ENCODE assay signal across 8 cellular contexts in the genomic region with DNA sequence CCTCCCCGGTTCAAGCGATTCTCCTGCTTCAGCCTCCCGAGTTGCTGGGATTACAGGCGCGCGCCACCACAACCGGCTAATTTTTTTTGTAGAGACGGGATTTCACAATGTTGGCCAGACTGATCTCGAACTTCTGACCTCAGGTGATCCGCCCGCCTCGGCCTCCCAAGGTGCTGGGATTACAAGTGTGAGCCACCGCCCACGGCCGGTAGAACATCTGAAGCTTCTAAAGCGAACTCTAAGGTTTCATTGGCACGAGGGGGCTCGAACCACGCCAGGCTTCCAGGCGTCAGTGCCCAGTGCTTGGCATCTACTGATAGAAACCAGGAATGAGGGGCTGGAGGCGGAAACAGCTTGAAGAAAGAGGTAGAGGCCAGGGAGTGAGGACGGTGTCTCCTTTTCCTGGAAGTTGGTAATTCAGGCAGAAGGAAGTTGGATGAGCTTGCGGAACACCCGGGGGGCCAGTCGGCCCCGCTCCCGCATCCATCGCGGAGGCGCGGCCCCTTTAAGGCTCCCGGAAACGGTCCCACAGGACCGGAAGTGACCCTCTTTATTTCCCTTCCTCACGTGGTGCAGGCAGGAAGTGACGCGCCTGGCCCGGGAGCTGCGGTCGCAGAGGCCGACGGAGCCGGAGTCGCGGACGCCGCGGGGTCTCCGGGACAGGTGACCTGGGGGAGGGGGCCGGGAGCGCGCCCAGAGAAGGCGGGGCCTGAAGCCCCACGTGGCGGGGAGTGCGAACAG. TPM values are rescaled to one million over a fixed set of nuclear protein-coding genes. Genes with fewer than 3 reads are reported as not detected.
DNase-seq lines count a peak whose midpoint lies in the region; ATAC-seq and TF ChIP-seq lines count a peak whose summit lies in the region.

A gene (plus strand): TSS at position 579 of the 741 bp plus-strand sequence. CDS start 1,876 bp downstream, outside the sequence.

- H3K27ac ChIP-seq in colonic mucosa (peak within 1 kb of the TSS; percentile 90), left lung (peak within 1 kb of the TSS; percentile 89 to 94)

- peak within 1 kb of the TSS; percentile 80 to 86 for H3K9ac ChIP-seq in colonic mucosa (ENCODE audit: low read depth in 2 of 2, low read length in 2 of 2)

- intact Hi-C loops in colonic mucosa (cut with DNase I), result no loop called here
- intact Hi-C loops in left lung (cut with DNase I), result no loop called here

- H3K36me3 ChIP-seq in colonic mucosa, result no peaks in the 10 kb centered on the region
- peaks cover 0 to 30% of the 10 kb centered on the region in 2 donors for H3K36me3 ChIP-seq in left lung

- TF ChIP-seq CTCF in AG10803 (conservative IDR thresholded peaks at IDR 0.05; ENCODE audit: low read length) (no peak), colonic mucosa (IDR thresholded peaks at IDR 0.05) (no peak), left lung (IDR thresholded peaks at IDR 0.05) (no peak)

- H3K9me3 ChIP-seq in colonic mucosa, result no peaks in the 10 kb centered on the region
- H3K9me3 ChIP-seq in left lung, result no peaks in the 10 kb centered on the region

- no peaks in the 10 kb centered on the region for H3K4me1 ChIP-seq in colonic mucosa
- H3K4me1 ChIP-seq in left lung, result peaks cover 12 to 25% of the 10 kb centered on the region in 2 donors

- ATAC-seq in GM19023 (IDR thresholded peaks at IDR 0.05; ENCODE audit: unreplicated experiment) (peak; percentile 56), HG03196 (IDR thresholded peaks at IDR 0.05; ENCODE audit: unreplicated experiment) (peak; percentile 44), left lung (peak; percentile 49)

- peak within 1 kb of the TSS; percentile 85 for H3K4me3 ChIP-seq in AG10803 (ENCODE audit: low read length)
- peak within 1 kb of the TSS; percentile 44 for H3K4me3 ChIP-seq in colonic mucosa
- peak within 1 kb of the TSS; percentile 50 to 51 for H3K4me3 ChIP-seq in left lung

- no peaks in the 10 kb centered on the region for H3K27me3 ChIP-seq in colonic mucosa
- no peaks in the 10 kb centered on the region for H3K27me3 ChIP-seq in left lung

- DNase-seq in AG10803 (ENCODE audit: low read depth), result peak; percentile 96
- peak; percentile 91 for DNase-seq in NCI-H226
- peak in 3 of 4 experiments; percentile 96 to 99 (median 96) for DNase-seq in activated CD4-positive, CD25-positive, alpha-beta regulatory T cell (lab: John Stamatoyannopoulos, UW)
- peak; percentile 96 for DNase-seq in colonic mucosa
- DNase-seq in left lung, result peak; percentile 97
- peak; percentile 96 for DNase-seq in stimulated activated CD4-positive, alpha-beta T cell treated with anti-CD3 and anti-CD28 coated beads, Interleukin-4, amount 100 ng/mL, for 24 hours

RNA-seq across cellular contexts. Expression of the gene that starts here (rescaled TPM):
- total RNA-seq in colonic mucosa (10 to 100 TPM; 27.2 to 37.3 TPM), left lung (10 to 100 TPM; 28.2 to 28.9 TPM)

Comparison
In these comparisons a context has a peak if more than half of its experiments do, and no peak if none do; other contexts are left out.
1. Peak in every context shown above with its lines: DNase-seq, ATAC-seq, H3K4me3 ChIP-seq and H3K27ac ChIP-seq.